In genomic region chr9:23825143-23825531, GRCh38 we compare ENCODE assay signal across 1 cellular context.
TF ChIP-seq lines count a peak whose summit lies in the region.

No MANE protein-coding gene starts in this region.

TF ChIP-seq in GM12878, 131 proteins besides CTCF, POLR2A, EP300 and RAD21 (continued from another document):
- TF ChIP-seq E4F1 (IDR thresholded peaks at IDR 0.05; ENCODE audit: borderline replicate concordance, partially characterized antibody) = no peak
- TF ChIP-seq REST (IDR thresholded peaks at IDR 0.05; ENCODE audit: low read depth, low read length) = no peak
- no peak for TF ChIP-seq ZBTB11 (CRISPR knock-in tag; IDR thresholded peaks at IDR 0.05)
- no peak for TF ChIP-seq YBX1 (IDR thresholded peaks at IDR 0.05)
- TF ChIP-seq SPI1 (IDR thresholded peaks at IDR 0.05; ENCODE audit: borderline replicate concordance, insufficient read depth, low read depth, low read length) = no peak
- TF ChIP-seq SREBF1 (IDR thresholded peaks at IDR 0.05; ENCODE audit: low read length) = no peak
- no peak for TF ChIP-seq ZBTB33 (IDR thresholded peaks at IDR 0.05)
- TF ChIP-seq ZNF384 (IDR thresholded peaks at IDR 0.05; ENCODE audit: borderline replicate concordance, low read depth, low read length) = no peak
- TF ChIP-seq PAX5 (IDR thresholded peaks at IDR 0.05; ENCODE audit: borderline replicate concordance, low read depth, low read length) = no peak
